1 cellular context compared by ENCODE assay signal in genomic region chr2:170973225-170973491, GRCh38.
TF ChIP-seq lines count a peak whose summit lies in the region.

No MANE protein-coding gene starts in this region.

TF ChIP-seq in HEK293, 187 proteins besides CTCF, POLR2A, EP300 and RAD21 (continued from another document):
- TF ChIP-seq ZNF211 (tag by site-specific recombination; IDR thresholded peaks at IDR 0.05; ENCODE audit: low read depth) (no peak), EGR2 (tag by site-specific recombination; IDR thresholded peaks at IDR 0.05; ENCODE audit: low read depth) (peak; percentile 59; the same call in 1 of the 2 replicates), ZNF658 (tag by site-specific recombination; IDR thresholded peaks at IDR 0.05) (no peak), IKZF3 (tag by site-specific recombination; IDR thresholded peaks at IDR 0.05) (no peak), ZNF600 (tag by site-specific recombination; IDR thresholded peaks at IDR 0.05) (no peak), ZBTB17 (tag by site-specific recombination; IDR thresholded peaks at IDR 0.05) (no peak), ZNF677 (tag by site-specific recombination; IDR thresholded peaks at IDR 0.05) (no peak), ZNF391 (tag by site-specific recombination; IDR thresholded peaks at IDR 0.05; ENCODE audit: borderline replicate concordance, low read depth) (no peak), ZBTB11 (tag by site-specific recombination; conservative IDR thresholded peaks at IDR 0.05; ENCODE audit: low read depth) (peak; percentile 42; the same call in 1 of the 2 replicates), TRIM28 (IDR thresholded peaks at IDR 0.05; ENCODE audit: borderline replicate concordance, low read length) (no peak), ZNF639 (tag by site-specific recombination; IDR thresholded peaks at IDR 0.05) (no peak), SCRT1 (tag by site-specific recombination; IDR thresholded peaks at IDR 0.05; ENCODE audit: borderline replicate concordance) (no peak), ZBTB44 (tag by site-specific recombination; IDR thresholded peaks at IDR 0.05) (no peak), ZNF335 (tag by site-specific recombination; conservative IDR thresholded peaks at IDR 0.05) (peak; percentile 73)
- TF ChIP-seq, protein P1, sequence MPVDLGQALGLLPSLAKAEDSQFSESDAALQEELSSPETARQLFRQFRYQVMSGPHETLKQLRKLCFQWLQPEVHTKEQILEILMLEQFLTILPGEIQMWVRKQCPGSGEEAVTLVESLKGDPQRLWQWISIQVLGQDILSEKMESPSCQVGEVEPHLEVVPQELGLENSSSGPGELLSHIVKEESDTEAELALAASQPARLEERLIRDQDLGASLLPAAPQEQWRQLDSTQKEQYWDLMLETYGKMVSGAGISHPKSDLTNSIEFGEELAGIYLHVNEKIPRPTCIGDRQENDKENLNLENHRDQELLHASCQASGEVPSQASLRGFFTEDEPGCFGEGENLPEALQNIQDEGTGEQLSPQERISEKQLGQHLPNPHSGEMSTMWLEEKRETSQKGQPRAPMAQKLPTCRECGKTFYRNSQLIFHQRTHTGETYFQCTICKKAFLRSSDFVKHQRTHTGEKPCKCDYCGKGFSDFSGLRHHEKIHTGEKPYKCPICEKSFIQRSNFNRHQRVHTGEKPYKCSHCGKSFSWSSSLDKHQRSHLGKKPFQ (tag by site-specific recombination; IDR thresholded peaks at IDR 0.05), result 0 out of 2 replicates have a peak, but pooled peaks have one; percentile 11
